13 cellular contexts compared by ENCODE assay signal in genomic region chr3:184814214-184814613, GRCh38. TPM values are rescaled to one million over a fixed set of nuclear protein-coding genes. Genes with fewer than 3 reads are reported as not detected.
DNase-seq lines count a peak whose midpoint lies in the region; ATAC-seq, FAIRE-seq and TF ChIP-seq lines count a peak whose summit lies in the region.
"Had no signal": no experiment of that assay in that cellular context is flagged by ENCODE, and none has a peak within 500 bp of the region (broad histone marks: within the 10 kb centered on the region; RNA-seq: fewer than 3 reads in every experiment).

No MANE protein-coding gene starts in this region.

- TF ChIP-seq CTCF in CD8-positive, alpha-beta T cell (IDR thresholded peaks at IDR 0.05) = no peak
- TF ChIP-seq CTCF in kidney (IDR thresholded peaks at IDR 0.05; ENCODE audit: borderline replicate concordance, extremely low read depth, insufficient read depth) (no peak), D721Med (IDR thresholded peaks at IDR 0.05; ENCODE audit: insufficient read depth, missing control alignments) (no peak), H9 (conservative IDR thresholded peaks at IDR 0.05) (no peak)

- no peak overlapping the region for H2AFZ ChIP-seq in H9 (ENCODE audit: low read length)

- no peak overlapping the region for H3K4me3 ChIP-seq in CD8-positive, alpha-beta T cell (ENCODE audit: low read depth, low read length)
- no peak overlapping the region for H3K4me3 ChIP-seq in kidney (ENCODE audit: low read length in 2 of 2)
- H3K4me3 ChIP-seq: prostate gland had no signal

- no peak overlapping the region for H2BK5ac ChIP-seq in H9 (ENCODE audit: insufficient read length, low read length)

- H3K4me1 ChIP-seq in CD8-positive, alpha-beta T cell (ENCODE audit: insufficient read depth, low read length) = peaks cover 46% of the 10 kb centered on the region
- H3K4me1 ChIP-seq in kidney (ENCODE audit: control insufficient read depth in 1 of 2, insufficient read depth in 1 of 2, low read depth in 1 of 2, low read length in 2 of 2) (peaks cover 7% of the 10 kb centered on the region in 2 donors), H9 (ENCODE audit: insufficient read depth, low read length) (no peaks in the 10 kb centered on the region; the same call in 1 of the 2 replicates)
- H3K4me1 ChIP-seq: prostate gland had no signal

- no peak overlapping the region for H3K56ac ChIP-seq in H9 (ENCODE audit: insufficient read length, low read depth, low read length)

- no peak for ATAC-seq in CD8-positive, alpha-beta T cell
- ATAC-seq in HG02938 (IDR thresholded peaks at IDR 0.05; ENCODE audit: unreplicated experiment) = no peak

- H3K36me3 Mint-ChIP-seq in CD8-positive, alpha-beta T cell = peaks cover 21% of the 10 kb centered on the region
- peaks cover 0 to 7% (median 0%) of the 10 kb centered on the region in 3 experiments; a peak in 2 of 7 replicates for H3K36me3 Mint-ChIP-seq in H9 (ENCODE audit: insufficient read depth in 1 of 3, low read depth in 3 of 3)

- H3K27me3 ChIP-seq in CD8-positive, alpha-beta T cell (ENCODE audit: insufficient read depth, low read length) = no peaks in the 10 kb centered on the region
- H3K27me3 ChIP-seq in H9 (ENCODE audit: insufficient read depth, low read length) = no peaks in the 10 kb centered on the region
- H3K27me3 ChIP-seq: stomach had no signal

- H3K4me3 Mint-ChIP-seq in CD8-positive, alpha-beta T cell = peak overlapping the region; percentile 42
- no peak overlapping the region for H3K4me3 Mint-ChIP-seq in H9

- no peak overlapping the region for H4K91ac ChIP-seq in H9 (ENCODE audit: insufficient read length, low read depth, low read length)

- H3K79me1 ChIP-seq in H9 (ENCODE audit: insufficient read depth, low read depth, low read length, poor library complexity, severe bottlenecking) = peaks cover 6% of the 10 kb centered on the region

- no peak overlapping the region for H2BK120ac ChIP-seq in H9 (ENCODE audit: low read depth, low read length, poor library complexity, severe bottlenecking)

- peak overlapping the region; percentile 53 for H3K27ac Mint-ChIP-seq in CD8-positive, alpha-beta T cell
- no peak overlapping the region for H3K27ac Mint-ChIP-seq in H9

- POLR2A ChIA-PET in CD8-positive, alpha-beta T cell (lab: Charles Lee) = no interaction called here

- no peak overlapping the region for H2BK20ac ChIP-seq in H9 (ENCODE audit: low read depth, low read length, poor library complexity, severe bottlenecking)

- H3K14ac ChIP-seq in H9 (ENCODE audit: insufficient read depth, low read length) = no peak overlapping the region

- no peak overlapping the region for H4K8ac ChIP-seq in H9 (replicated peaks; ENCODE audit: insufficient read length, low read depth, low read length)

- no peak overlapping the region for H2BK12ac ChIP-seq in H9 (ENCODE audit: insufficient read length, low read depth, low read length)

- intact Hi-C loops in CD8-positive, alpha-beta T cell (cut with DNase I, micrococcal nuclease) = loop anchor here (5.0 to 10.0 kb wide), 5 partner anchors 567 to 1991 kb away; partner anchors contain the start of genes ABCC5 (in 1 of the 2), ABCF3 (in 1 of the 2), ALG3 (in 1 of the 2) and DNAJB11 (in 1 of the 2)
- intact Hi-C loops in kidney (cut with DNase I) = no loop called here

- no peak overlapping the region for H2AK5ac ChIP-seq in H9 (ENCODE audit: insufficient read length, low read length)

- no peaks in the 10 kb centered on the region for H3K9me3 ChIP-seq in CD8-positive, alpha-beta T cell (ENCODE audit: low read length)
- H3K9me3 ChIP-seq in kidney (ENCODE audit: control insufficient read depth in 1 of 2, low read length in 2 of 2) = no peaks in the 10 kb centered on the region
- no peaks in the 10 kb centered on the region for H3K9me3 ChIP-seq in H9 (ENCODE audit: control insufficient read depth, low read depth, low read length)
- H3K9me3 ChIP-seq: prostate gland, stomach had no signal

- H3K4me1 Mint-ChIP-seq in CD8-positive, alpha-beta T cell (ENCODE audit: low read depth) = peaks cover 63% of the 10 kb centered on the region
- peaks cover 7 to 9% of the 10 kb centered on the region in 2 experiments for H3K4me1 Mint-ChIP-seq in H9

- H4K5ac ChIP-seq in H9 (ENCODE audit: insufficient read length, low read depth, low read length) = no peak overlapping the region

- no peak for FAIRE-seq in kidney (lab: Jason Lieb, UNC)
- FAIRE-seq in D721Med (lab: Jason Lieb, UNC) = no peak

- peaks cover 7% of the 10 kb centered on the region for H3K23me2 ChIP-seq in H9 (ENCODE audit: insufficient read length, low read depth, low read length, poor library complexity, severe bottlenecking)

- H3T11ph ChIP-seq in H9 (ENCODE audit: low read length) = no peak overlapping the region

- no peak overlapping the region for H3K27ac ChIP-seq in CD8-positive, alpha-beta T cell (ENCODE audit: low read depth, low read length)
- no peak overlapping the region for H3K27ac ChIP-seq in kidney (ENCODE audit: low read depth in 2 of 2, low read length in 2 of 2)
- no peak overlapping the region for H3K27ac ChIP-seq in H9 (ENCODE audit: insufficient read length, low read depth, low read length)
- H3K27ac ChIP-seq: prostate gland, stomach had no signal

- no peak overlapping the region for H3K23ac ChIP-seq in H9 (ENCODE audit: insufficient read length, low read depth, low read length)

- H3K36me3 ChIP-seq in CD8-positive, alpha-beta T cell (ENCODE audit: insufficient read depth, low read length) = no peaks in the 10 kb centered on the region
- H3K36me3 ChIP-seq in kidney (ENCODE audit: control insufficient read depth in 1 of 2, insufficient read depth in 2 of 2, low read length in 2 of 2) = no peaks in the 10 kb centered on the region
- H3K36me3 ChIP-seq: prostate gland had no signal

- CTCF ChIA-PET in CD8-positive, alpha-beta T cell (lab: Charles Lee) = interaction anchor here (4.5 kb wide), 1 partner anchor 10 kb away, joined by 26 read pairs; no protein-coding TSS in a partner anchor

- no peak overlapping the region for H3K4ac ChIP-seq in H9 (ENCODE audit: low read depth, low read length)

- no peaks in the 10 kb centered on the region for H3K27me3 Mint-ChIP-seq in CD8-positive, alpha-beta T cell (ENCODE audit: low read depth)
- no peaks in the 10 kb centered on the region for H3K27me3 Mint-ChIP-seq in H9 (ENCODE audit: low read depth)

- no peak overlapping the region for H3K4me2 ChIP-seq in H9 (ENCODE audit: insufficient read depth, insufficient read length, low read length)

- no peaks in the 10 kb centered on the region for H4K20me1 ChIP-seq in H9 (ENCODE audit: control insufficient read depth, insufficient read depth, insufficient read length)

- no peaks in the 10 kb centered on the region for H3K9me3 Mint-ChIP-seq in CD8-positive, alpha-beta T cell
- no peaks in the 10 kb centered on the region for H3K9me3 Mint-ChIP-seq in H9

- no peak overlapping the region for H3K18ac ChIP-seq in H9 (ENCODE audit: insufficient read length, low read depth, low read length)

- no peak for DNase-seq in CD8-positive, alpha-beta T cell
- peak; percentile 30 for DNase-seq in H4 (ENCODE audit: low spot score)
- peak; percentile 41 for DNase-seq in RKO (ENCODE audit: low spot score)
- DNase-seq in fibroblast of peridontal ligament (ENCODE audit: extremely low read depth) = peak; percentile 30
- DNase-seq in kidney = no peak
- DNase-seq in D721Med (ENCODE audit: insufficient read length, low spot score) = no peak
- no peak for DNase-seq in H9
- DNase-seq: activated CD4-positive, alpha-beta T cell treated with anti-CD3 and anti-CD28 coated beads for 48 hours; NCI-H446; SHP77 treated with DMSO at 0.1 percent for 48 hours; stomach had no signal

- H3K9ac ChIP-seq in kidney (ENCODE audit: low read length in 2 of 2) (no peak overlapping the region), H9 (ENCODE audit: extremely low read depth, insufficient read length, low read length) (no peak overlapping the region)

- peaks cover 3% of the 10 kb centered on the region; the same call in 1 of the 2 replicates for H3K79me2 ChIP-seq in H9 (ENCODE audit: insufficient read depth, low read length)

- no peak overlapping the region for H2BK15ac ChIP-seq in H9 (ENCODE audit: low read depth, low read length)

RNA-seq across cellular contexts. Expression of gene VPS8, which starts 2.2 kb away (rescaled TPM):
- 10 to 100 TPM; 61.4 to 65.0 TPM for total RNA-seq in CD8-positive, alpha-beta T cell
- total RNA-seq in H4 (2014; rRNA removed; shearing (Covaris generic)) = 37.8 and 47.1 TPM in 2 replicates
- total RNA-seq in kidney (55.0 TPM), H9 (2021) (39.7 and 42.2 TPM in 2 replicates)
- 10.8 TPM for polyA plus RNA-seq in kidney (ENCODE audit: insufficient read depth, low read depth, low replicate concordance)

Comparison
In these comparisons a context has a peak if more than half of its experiments do, and no peak if none do; other contexts are left out.
1. DNase-seq: peak in H4 (single experiment), RKO (single experiment) and fibroblast of peridontal ligament (single experiment); none in CD8-positive, alpha-beta T cell (0 of 7), kidney (single experiment), D721Med (single experiment) and H9 (single experiment).